In the genomic region with DNA sequence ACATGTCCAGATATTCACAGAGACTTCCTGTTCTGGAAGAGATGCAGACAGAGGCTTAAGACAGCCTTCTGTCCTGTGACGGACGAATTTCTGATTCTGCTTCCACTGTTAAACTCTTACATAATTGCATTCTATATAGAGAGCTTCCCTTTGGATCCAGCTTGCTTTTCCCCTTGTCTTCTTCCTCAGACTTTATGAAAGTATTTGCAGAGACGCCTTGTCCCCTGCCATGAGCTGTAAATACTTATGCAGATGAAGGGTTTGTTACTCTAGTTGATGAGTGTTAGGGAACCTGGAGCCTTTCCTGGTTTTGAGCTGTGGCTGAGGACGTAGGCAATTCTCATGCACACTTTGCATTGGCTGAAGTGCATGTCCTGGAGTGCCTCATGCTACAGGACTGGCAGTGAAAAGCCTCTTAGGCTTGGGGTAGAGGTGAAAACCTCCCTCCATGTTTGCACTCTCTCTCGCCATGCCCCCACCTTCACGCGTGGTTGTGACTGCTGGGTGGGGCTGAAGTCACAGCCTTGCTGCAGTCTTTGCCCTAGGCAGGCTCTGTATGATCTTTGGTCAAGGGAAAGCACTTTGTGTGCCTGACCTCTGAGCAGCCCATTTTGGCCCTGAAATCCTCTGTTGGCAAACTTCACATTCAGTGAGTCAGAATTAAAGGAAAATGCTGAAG, we compare ENCODE assay signal across 12 cellular contexts.
DNase-seq lines count a peak whose midpoint lies in the region; ATAC-seq, FAIRE-seq and TF ChIP-seq lines count a peak whose summit lies in the region.
"Had no signal": no experiment of that assay in that cellular context is flagged by ENCODE, and none has a peak within 500 bp of the region (broad histone marks: within the 10 kb centered on the region; RNA-seq: fewer than 3 reads in every experiment).

No MANE protein-coding gene starts in this region.

- no peaks in the 10 kb centered on the region for H3K4me1 Mint-ChIP-seq in activated CD4-positive, alpha-beta T cell treated with anti-CD3 and anti-CD28 coated beads, Interleukin-2, amount 10 ng/mL, durations not matched to agents 7 days and 5 days

- peak overlapping the region; percentile 64 to 78 (median 70) for H3K27ac ChIP-seq in sigmoid colon
- H3K27ac ChIP-seq: SJCRH30 had no signal

- no peak overlapping the region for H3K4me3 ChIP-seq in sigmoid colon
- H3K4me3 ChIP-seq: SJCRH30 had no signal

- H3K27me3 Mint-ChIP-seq in activated CD4-positive, alpha-beta T cell treated with anti-CD3 and anti-CD28 coated beads, Interleukin-2, amount 10 ng/mL, durations not matched to agents 7 days and 5 days: no peaks in the 10 kb centered on the region
- H3K27me3 Mint-ChIP-seq: progenitor cell of endocrine pancreas had no signal

- peak; percentile 73 for FAIRE-seq in H54 (lab: Jason Lieb, UNC)

- intact Hi-C loops in sigmoid colon (cut with DNase I): no loop called here

- CTCF ChIA-PET in activated CD4-positive, alpha-beta T cell treated with anti-CD3 and anti-CD28 coated beads, Interleukin-2, amount 10 ng/mL, durations not matched to agents 7 days and 5 days (lab: Charles Lee): no interaction called here
- CTCF ChIA-PET in GM10248 (lab: Yijun Ruan, JAX): interaction anchor here (1.7 kb wide), 1 partner anchor 18 kb away, joined by 3 read pairs; no protein-coding TSS in a partner anchor

- H3K9me3 Mint-ChIP-seq in activated CD4-positive, alpha-beta T cell treated with anti-CD3 and anti-CD28 coated beads, Interleukin-2, amount 10 ng/mL, durations not matched to agents 7 days and 5 days: no peaks in the 10 kb centered on the region
- H3K9me3 Mint-ChIP-seq: CD4-positive, alpha-beta T cell had no signal

- H3K36me3 ChIP-seq in sigmoid colon: no peaks in the 10 kb centered on the region
- H3K36me3 ChIP-seq: SJCRH30 had no signal

- H3K4me3 Mint-ChIP-seq in activated CD4-positive, alpha-beta T cell treated with anti-CD3 and anti-CD28 coated beads, Interleukin-2, amount 10 ng/mL, durations not matched to agents 7 days and 5 days: no peak overlapping the region
- H3K4me3 Mint-ChIP-seq: CD4-positive, alpha-beta T cell had no signal

- ATAC-seq in HG03280 (IDR thresholded peaks at IDR 0.05; ENCODE audit: unreplicated experiment): no peak

- H3K36me3 Mint-ChIP-seq in activated CD4-positive, alpha-beta T cell treated with anti-CD3 and anti-CD28 coated beads, Interleukin-2, amount 10 ng/mL, durations not matched to agents 7 days and 5 days (ENCODE audit: low read depth): no peaks in the 10 kb centered on the region

- no peak overlapping the region for H3K27ac Mint-ChIP-seq in activated CD4-positive, alpha-beta T cell treated with anti-CD3 and anti-CD28 coated beads, Interleukin-2, amount 10 ng/mL, durations not matched to agents 7 days and 5 days
- H3K27ac Mint-ChIP-seq: CD4-positive, alpha-beta T cell; progenitor cell of endocrine pancreas had no signal

- no peaks in the 10 kb centered on the region for H3K27me3 ChIP-seq in sigmoid colon
- H3K27me3 ChIP-seq: SJCRH30 had no signal

- 17 to 53% methylated on average over 7 of the region's 7 CpGs for WGBS in sigmoid colon, 2 donors

- DNase-seq in H54 (ENCODE audit: insufficient read length, low spot score) (no peak), cerebellum (ENCODE audit: low spot score) (peak; percentile 18), iPS-NIHi11 (ENCODE audit: low spot score) (peak; percentile 31), sigmoid colon (peak; percentile 77), GM10248 (ENCODE audit: extremely low spot score) (no peak), NCI-H2171 (lab: John Stamatoyannopoulos, UW) (no peak)
- DNase-seq in activated CD4-positive, alpha-beta T cell treated with anti-CD3 and anti-CD28 coated beads, Interleukin-2, amount 10 ng/mL, durations not matched to agents 7 days and 5 days: no peak
- DNase-seq: CD4-positive, alpha-beta T cell; NCI-H1092 treated with DMSO at 0.1 percent for 48 hours; SJCRH30 had no signal

- POLR2A ChIA-PET in activated CD4-positive, alpha-beta T cell treated with anti-CD3 and anti-CD28 coated beads, Interleukin-2, amount 10 ng/mL, durations not matched to agents 7 days and 5 days (lab: Charles Lee): no interaction called here
- POLR2A ChIA-PET in GM10248 (lab: Yijun Ruan, JAX): no interaction called here

- TF ChIP-seq POLR2A in H54 (IDR thresholded peaks at IDR 0.05; ENCODE audit: low read depth, low read length): no peak
- TF ChIP-seq POLR2A in sigmoid colon (IDR thresholded peaks at IDR 0.05): no peak

- TF ChIP-seq EP300 in sigmoid colon (IDR thresholded peaks at IDR 0.05): peak in 2 of 4 donors; percentile 6 to 18

- no peaks in the 10 kb centered on the region for H3K9me3 ChIP-seq in sigmoid colon
- H3K9me3 ChIP-seq: SJCRH30 had no signal

- TF ChIP-seq CTCF in sigmoid colon (IDR thresholded peaks at IDR 0.05) (no peak), GM10248 (IDR thresholded peaks at IDR 0.05; ENCODE audit: control extremely low read depth, extremely low read depth, low read depth, missing control alignments) (no peak)

- H3K4me1 ChIP-seq in sigmoid colon: peaks cover 0 to 31% (median 26%) of the 10 kb centered on the region in 4 donors

Comparison
In these comparisons a context has a peak if more than half of its experiments do, and no peak if none do; other contexts are left out.
1. DNase-seq: peak in cerebellum (single experiment), iPS-NIHi11 (single experiment) and sigmoid colon (single experiment); none in H54 (single experiment), activated CD4-positive, alpha-beta T cell treated with anti-CD3 and anti-CD28 coated beads, Interleukin-2, amount 10 ng/mL, durations not matched to agents 7 days and 5 days (single experiment), GM10248 (single experiment) and NCI-H2171 (single experiment).